9 cellular contexts compared by ENCODE assay signal in the genomic region with DNA sequence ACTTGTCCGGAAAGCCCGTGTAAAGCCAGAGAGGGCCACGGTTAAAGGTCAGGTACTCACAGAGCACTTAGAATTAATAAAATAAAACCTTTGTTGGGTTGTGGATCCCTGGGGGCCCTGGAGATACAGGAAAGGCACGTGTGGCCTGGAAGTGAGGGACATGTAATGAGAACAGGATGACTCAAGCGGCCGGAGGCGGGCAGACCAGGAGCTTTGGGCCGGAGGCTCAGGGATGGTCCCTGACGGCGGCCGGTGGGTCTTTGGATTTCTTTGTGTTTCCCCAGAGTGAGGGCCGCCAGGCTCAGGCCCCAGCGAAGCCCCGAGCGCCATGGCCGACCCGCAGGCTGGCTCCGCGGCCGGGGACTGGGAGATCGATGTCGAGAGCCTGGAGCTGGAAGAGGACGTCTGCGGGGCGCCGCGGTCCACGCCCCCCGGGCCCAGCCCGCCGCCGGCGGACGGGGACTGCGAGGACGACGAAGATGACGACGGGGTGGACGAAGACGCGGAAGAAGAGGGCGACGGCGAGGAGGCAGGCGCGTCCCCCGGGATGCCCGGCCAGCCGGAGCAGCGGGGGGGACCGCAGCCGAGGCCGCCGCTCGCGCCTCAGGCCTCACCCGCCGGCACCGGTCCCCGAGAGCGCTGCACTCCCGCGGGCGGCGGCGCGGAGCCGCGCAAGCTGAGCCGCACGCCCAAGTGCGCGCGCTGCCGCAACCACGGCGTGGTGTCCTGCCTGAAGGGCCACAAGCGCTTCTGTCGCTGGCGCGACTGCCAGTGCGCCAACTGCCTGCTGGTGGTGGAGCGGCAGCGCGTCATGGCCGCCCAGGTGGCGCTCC. TPM values are rescaled to one million over a fixed set of nuclear protein-coding genes. Genes with fewer than 3 reads are reported as not detected.
A peak's percentile ranks its signal among the peaks of the same experiment; 100 is the strongest.
DNase-seq lines count a peak whose midpoint lies in the region; ATAC-seq, FAIRE-seq and TF ChIP-seq lines count a peak whose summit lies in the region.
"Had no signal": no experiment of that assay in that cellular context is flagged by ENCODE, and none has a peak within 500 bp of the region (broad histone marks: within the 10 kb centered on the region; RNA-seq: fewer than 3 reads in every experiment).

No MANE protein-coding gene starts in this region.

- H2AK5ac ChIP-seq in neuronal stem cell (ENCODE audit: low read depth, low read length) = no peak overlapping the region

- no peak for ATAC-seq in HG02610 (IDR thresholded peaks at IDR 0.05; ENCODE audit: unreplicated experiment)

- no peak for FAIRE-seq in GM12891 (lab: Jason Lieb, UNC)
- FAIRE-seq: TTC549 had no signal

- H2BK15ac ChIP-seq in neuronal stem cell (ENCODE audit: low read length) = peak overlapping the region; percentile 87

- H2BK12ac ChIP-seq in neuronal stem cell (ENCODE audit: low read length) = peak overlapping the region; percentile 68

- TF ChIP-seq POLR2A in esophagus muscularis mucosa (IDR thresholded peaks at IDR 0.05; ENCODE audit: low read depth) (no peak), GM12891 (IDR thresholded peaks at IDR 0.05; ENCODE audit: low read depth, low read length) (no peak)

- DNase-seq in activated CD8-positive, alpha-beta memory T cell treated with anti-CD3 and anti-CD28 coated beads, Interleukin-2, amount 50 U/mL, for 48 hours = peak; percentile 68
- no peak for DNase-seq in activated CD8-positive, alpha-beta memory T cell treated with anti-CD3 and anti-CD28 coated beads for 24 hours
- DNase-seq in NCI-H460 (ENCODE audit: extremely low read depth, low read depth) = peak; percentile 6
- no peak for DNase-seq in esophagus muscularis mucosa (ENCODE audit: extremely low spot score)
- DNase-seq in neuronal stem cell (ENCODE audit: low spot score) = no peak
- no peak for DNase-seq in activated CD4-positive, CD25-positive, alpha-beta regulatory T cell (lab: John Stamatoyannopoulos, UW)
- no peak for DNase-seq in GM12891 (ENCODE audit: insufficient read length, low spot score)

- peak overlapping the region; percentile 78 for H3K9ac ChIP-seq in neuronal stem cell (ENCODE audit: low read depth, low read length, poor library complexity)

- intact Hi-C loops in esophagus muscularis mucosa (cut with DNase I) = no loop called here

- H3K23ac ChIP-seq in neuronal stem cell (ENCODE audit: low read depth, low read length, poor library complexity) = peak overlapping the region; percentile 35

- H3K4me1 ChIP-seq in esophagus muscularis mucosa = peaks cover 47 to 64% (median 59%) of the 10 kb centered on the region in 4 donors
- peaks cover 0 to 10% of the 10 kb centered on the region in 2 donors for H3K4me1 ChIP-seq in neuronal stem cell (ENCODE audit: control insufficient read depth in 2 of 2, insufficient read depth in 1 of 2, low read depth in 1 of 2, low read length in 2 of 2)

- peaks cover 3 to 100% (median 79%) of the 10 kb centered on the region in 4 donors for H3K27me3 ChIP-seq in esophagus muscularis mucosa
- H3K27me3 ChIP-seq in neuronal stem cell (ENCODE audit: control insufficient read depth in 3 of 3, insufficient read depth in 3 of 3, low read depth in 1 of 3, low read length in 3 of 3) = peaks cover 42 to 95% (median 74%) of the 10 kb centered on the region in 3 experiments

- TF ChIP-seq EP300 in esophagus muscularis mucosa (IDR thresholded peaks at IDR 0.05) = no peak

- H3K27ac ChIP-seq in esophagus muscularis mucosa (replicated peaks in 1 of 4) (no peak overlapping the region), neuronal stem cell (replicated peaks; ENCODE audit: low read length) (no peak overlapping the region)

- 35% methylated on average over 19 of the region's 88 CpGs for WGBS in esophagus muscularis mucosa
- WGBS in neuronal stem cell (ENCODE audit: extremely low coverage in 2 of 2, insufficient read length in 2 of 2, insufficient replicate concordance in 1 of 2), 2 donors = no CpG with 5 or more reads among the region's 88 CpGs

- H3K36me3 ChIP-seq in esophagus muscularis mucosa (no peaks in the 10 kb centered on the region), neuronal stem cell (replicated peaks in 1 of 2; ENCODE audit: control insufficient read depth in 2 of 2, insufficient read depth in 2 of 2, low read length in 2 of 2) (no peaks in the 10 kb centered on the region)

- H2AFZ ChIP-seq in neuronal stem cell (ENCODE audit: low read length) = peak overlapping the region; percentile 87

- H3K4me2 ChIP-seq in neuronal stem cell (ENCODE audit: insufficient read depth, low read length, poor library complexity, severe bottlenecking) = peak overlapping the region; percentile 96

- H3K9me3 ChIP-seq in esophagus muscularis mucosa = no peaks in the 10 kb centered on the region
- H3K9me3 ChIP-seq in neuronal stem cell (replicated peaks in 1 of 2; ENCODE audit: control insufficient read depth in 2 of 2, insufficient read depth in 1 of 2, low read depth in 1 of 2, low read length in 2 of 2) = peaks cover 3 to 19% of the 10 kb centered on the region in 2 donors

- peak overlapping the region; percentile 90 for H3K18ac ChIP-seq in neuronal stem cell (ENCODE audit: low read length)

- H3K79me1 ChIP-seq in neuronal stem cell (ENCODE audit: low read depth, low read length) = no peaks in the 10 kb centered on the region

- H3K4ac ChIP-seq in neuronal stem cell (ENCODE audit: low read length) = no peak overlapping the region

- no peak overlapping the region for H3K14ac ChIP-seq in neuronal stem cell (ENCODE audit: low read length)

- H4K8ac ChIP-seq in neuronal stem cell (ENCODE audit: low read depth, low read length) = no peak overlapping the region

- no peak overlapping the region for H2BK5ac ChIP-seq in neuronal stem cell (ENCODE audit: low read length)

- no peak overlapping the region for H2BK120ac ChIP-seq in neuronal stem cell (ENCODE audit: low read depth, low read length)

- no peak for TF ChIP-seq CTCF in esophagus muscularis mucosa (IDR thresholded peaks at IDR 0.05)

- no peak overlapping the region for H4K91ac ChIP-seq in neuronal stem cell (ENCODE audit: low read depth, low read length, poor library complexity)

- peak overlapping the region; percentile 39 to 57 (median 44) for H3K4me3 ChIP-seq in esophagus muscularis mucosa
- peak overlapping the region; percentile 30 to 80 for H3K4me3 ChIP-seq in neuronal stem cell (ENCODE audit: low read length in 2 of 2)

TF ChIP-seq in GM12891, 5 proteins besides CTCF, POLR2A, EP300 and RAD21:
- TF ChIP-seq PAX5 (IDR thresholded peaks at IDR 0.05; ENCODE audit: insufficient read depth, low read length, severe bottlenecking) (no peak), POU2F2 (IDR thresholded peaks at IDR 0.05; ENCODE audit: low read depth, low read length) (no peak), TAF1 (IDR thresholded peaks at IDR 0.05; ENCODE audit: low read depth, low read length) (no peak), SPI1 (IDR thresholded peaks at IDR 0.05; ENCODE audit: low read depth, low read length) (no peak), POLR2AphosphoS5 (IDR thresholded peaks at IDR 0.05; ENCODE audit: low read depth, low read length) (no peak)

RNA-seq across cellular contexts. Expression of a gene that starts 1.3 kb away (rescaled TPM):
- total RNA-seq in NCI-H460 (2014; rRNA removed; shearing (Covaris generic)) = not detected in 2 replicates
- polyA plus RNA-seq in NCI-H460 (2014; cell fraction: nucleus; rRNA removed) = 1.2 TPM in 1 of 2 replicates, not detected in the other
- total RNA-seq in esophagus muscularis mucosa = under 1 TPM; 0.33 to 0.80 (median 0.50) TPM
- polyA plus RNA-seq in neuronal stem cell (2013, experiment 1 of 2) = 0.36 TPM
- polyA plus RNA-seq in neuronal stem cell (2013, experiment 2 of 2) = 0.53 TPM
- not detected for polyA plus RNA-seq in GM12891 (2012; ENCODE audit: low read depth, missing spikeins)

Comparison
In these comparisons a context has a peak if more than half of its experiments do, and no peak if none do; other contexts are left out.
1. DNase-seq: peak in activated CD8-positive, alpha-beta memory T cell treated with anti-CD3 and anti-CD28 coated beads, Interleukin-2, amount 50 U/mL, for 48 hours (single experiment) and NCI-H460 (single experiment); none in activated CD8-positive, alpha-beta memory T cell treated with anti-CD3 and anti-CD28 coated beads for 24 hours (single experiment), esophagus muscularis mucosa (single experiment), neuronal stem cell (single experiment), activated CD4-positive, CD25-positive, alpha-beta regulatory T cell (0 of 4) and GM12891 (single experiment).